10 cellular contexts compared by ENCODE assay signal in genomic region chr1:144550019-144550828, GRCh38. TPM values are rescaled to one million over a fixed set of nuclear protein-coding genes. Genes with fewer than 3 reads are reported as not detected.
DNase-seq lines count a peak whose midpoint lies in the region; ATAC-seq, FAIRE-seq and TF ChIP-seq lines count a peak whose summit lies in the region.
"Not testable (repeated sequence)": the region's sequence is repeated elsewhere in the genome, so short reads cannot be mapped to it uniquely, and the experiment has no call there.
"Had no signal": no experiment of that assay in that cellular context is flagged by ENCODE, and none has a peak within 500 bp of the region (broad histone marks: within the 10 kb centered on the region; RNA-seq: fewer than 3 reads in every experiment).

No MANE protein-coding gene starts in this region.

- H3K36me3 Mint-ChIP-seq in GM23338 (ENCODE audit: low read depth); activated T-cell treated with anti-CD3 and anti-CD28 coated beads, Interleukin-2, amount 50 U/mL, for 4 hours (ENCODE audit: insufficient read depth); chondrocyte (ENCODE audit: low read depth): not testable (repeated sequence)

- H3K27ac Mint-ChIP-seq in GM23338 = not testable (repeated sequence)
- peak overlapping the region; percentile 100 for H3K27ac Mint-ChIP-seq in chondrocyte (ENCODE audit: unreplicated experiment)

- not testable (repeated sequence) for TF ChIP-seq RAD21 in A549 (conservative IDR thresholded peaks at IDR 0.05 in 1 of 2, IDR thresholded peaks at IDR 0.05 in 1 of 2)

- H3K27ac ChIP-seq in A549 (peak overlapping the region; percentile 92 to 96; a peak in 3 of 6 replicates), RWPE2 (ENCODE audit: poor library complexity, severe bottlenecking) (peak overlapping the region; percentile 85)
- H3K27ac ChIP-seq in GM23338 (ENCODE audit: low read depth) = not testable (repeated sequence)

- ATAC-seq in A549; GM23338; RWPE2 (ENCODE audit: low read depth); activated T-cell treated with anti-CD3 and anti-CD28 coated beads, Interleukin-2, amount 50 U/mL, for 4 hours: not testable (repeated sequence)

- POLR2A ChIA-PET in A549 (lab: Yijun Ruan, JAX) = interaction anchor here (1.5 to 2.7 kb wide), 2 partner anchors 10 to 138 kb away, joined by 4 to 16 read pairs; no protein-coding TSS in a partner anchor

- TF ChIP-seq POLR2A in A549 (IDR thresholded peaks at IDR 0.05; ENCODE audit: low read length) = not testable (repeated sequence)

- H3K9me2 ChIP-seq in GM23338 (ENCODE audit: insufficient read depth) = not testable (repeated sequence)

- DNase-seq in A549 (ENCODE audit: low read depth in 1 of 2, low spot score in 1 of 2) (peak in 1 of 2 experiments; percentile 78), GM23338 (ENCODE audit: low spot score) (peak; percentile 4), NAMALWA (ENCODE audit: low spot score) (peak; percentile 80), kidney tubule cell (ENCODE audit: low spot score) (peak; percentile 55)
- not testable (repeated sequence) for DNase-seq in RWPE2 (ENCODE audit: low spot score); activated T-cell treated with anti-CD3 and anti-CD28 coated beads, Interleukin-2, amount 50 U/mL, for 4 hours; chondrocyte (ENCODE audit: low spot score)

- 0 out of 2 replicates have a peak, but pooled peaks cover 11% of the 10 kb centered on the region for H3K27me3 ChIP-seq in GM23338 (ENCODE audit: insufficient read depth)
- not testable (repeated sequence) for H3K27me3 ChIP-seq in RWPE2 (ENCODE audit: insufficient read depth, poor library complexity, severe bottlenecking); skeletal muscle satellite cell (ENCODE audit: control insufficient read depth, insufficient read depth, low read length)

- H3K4me1 Mint-ChIP-seq in GM23338 (peaks cover 14% of the 10 kb centered on the region), chondrocyte (ENCODE audit: low read depth) (peaks cover 22% of the 10 kb centered on the region)
- H3K4me1 Mint-ChIP-seq in activated T-cell treated with anti-CD3 and anti-CD28 coated beads, Interleukin-2, amount 50 U/mL, for 4 hours (ENCODE audit: low read depth) = peaks cover 29% of the 10 kb centered on the region

- H3F3A ChIP-seq in GM23338 (replicated peaks; ENCODE audit: low read depth) = not testable (repeated sequence)

- H3K9me3 Mint-ChIP-seq in GM23338; activated T-cell treated with anti-CD3 and anti-CD28 coated beads, Interleukin-2, amount 50 U/mL, for 4 hours; chondrocyte (ENCODE audit: low read depth): not testable (repeated sequence)

- H3K9me3 ChIP-seq in A549; RWPE2 (ENCODE audit: severe bottlenecking); skeletal muscle satellite cell (replicated peaks; ENCODE audit: low read length): not testable (repeated sequence)

- H3K27me3 Mint-ChIP-seq in GM23338 (ENCODE audit: insufficient read depth, low read depth, poor library complexity) = peaks cover 20% of the 10 kb centered on the region
- H3K27me3 Mint-ChIP-seq in activated T-cell treated with anti-CD3 and anti-CD28 coated beads, Interleukin-2, amount 50 U/mL, for 4 hours (ENCODE audit: low read depth); chondrocyte (ENCODE audit: low read depth): not testable (repeated sequence)

- 26% methylated on average over 12 of the region's 12 CpGs for WGBS in A549 (ENCODE audit: missing lambda C conversion rate)

- H3K4me3 Mint-ChIP-seq in GM23338 (peak overlapping the region; percentile 86), chondrocyte (ENCODE audit: unreplicated experiment) (peak overlapping the region; percentile 86)
- peak overlapping the region; percentile 81 for H3K4me3 Mint-ChIP-seq in activated T-cell treated with anti-CD3 and anti-CD28 coated beads, Interleukin-2, amount 50 U/mL, for 4 hours

- H2AFZ ChIP-seq in GM23338 = not testable (repeated sequence)

- not testable (repeated sequence) for FAIRE-seq in A549 (lab: Jason Lieb, UNC)

- H3K4me2 ChIP-seq in A549 = peak overlapping the region; percentile 83
- peak overlapping the region; percentile 89 for H3K4me2 ChIP-seq in GM23338
- peak overlapping the region; percentile 80 for H3K4me2 ChIP-seq in skeletal muscle satellite cell (ENCODE audit: low read length)

- CTCF ChIA-PET in A549 (lab: Yijun Ruan, JAX) = not testable (repeated sequence)

- H3K4me1 ChIP-seq in A549 = peaks cover 17% of the 10 kb centered on the region
- H3K4me1 ChIP-seq in GM23338 (ENCODE audit: insufficient read depth); RWPE2 (ENCODE audit: insufficient read depth, poor library complexity, severe bottlenecking): not testable (repeated sequence)
- H3K4me1 ChIP-seq in skeletal muscle satellite cell (ENCODE audit: control insufficient read depth, insufficient read depth, low read length) = peaks cover 15% of the 10 kb centered on the region

- not testable (repeated sequence) for H4K20me1 ChIP-seq in GM23338 (replicated peaks; ENCODE audit: insufficient read depth)

- not testable (repeated sequence) for TF ChIP-seq CTCF in A549 (IDR thresholded peaks at IDR 0.05); GM23338 (conservative IDR thresholded peaks at IDR 0.05; ENCODE audit: low read depth in 2 of 2); RWPE2 (IDR thresholded peaks at IDR 0.05; ENCODE audit: poor library complexity, severe bottlenecking); chondrocyte (IDR thresholded peaks at IDR 0.05)

- not testable (repeated sequence) for H3K79me2 ChIP-seq in GM23338 (replicated peaks; ENCODE audit: insufficient read depth)

- H3K4me3 ChIP-seq in A549 (peak overlapping the region; percentile 49; the same call in 2 of the 3 replicates), GM23338 (peak overlapping the region; percentile 63), skeletal muscle satellite cell (ENCODE audit: low read length) (peak overlapping the region; percentile 42)
- H3K4me3 ChIP-seq in RWPE2 (ENCODE audit: severe bottlenecking) = not testable (repeated sequence)

- H3K9ac ChIP-seq in skeletal muscle satellite cell (ENCODE audit: low read depth, low read length) = peak overlapping the region; percentile 88

- not testable (repeated sequence) for TF ChIP-seq EP300 in A549 (IDR thresholded peaks at IDR 0.05)

- H3K36me3 ChIP-seq in GM23338 (ENCODE audit: insufficient read depth); RWPE2 (ENCODE audit: low read depth); skeletal muscle satellite cell (ENCODE audit: insufficient read depth, low read length): not testable (repeated sequence)

TF ChIP-seq in A549, 52 proteins besides CTCF, POLR2A, EP300 and RAD21:
- peak; percentile 80 to 93 for TF ChIP-seq CEBPB (IDR thresholded peaks at IDR 0.05)

RNA-seq across cellular contexts. Expression of gene PPIAL4F, which starts 42.5 kb away (rescaled TPM):
- polyA plus RNA-seq in A549 (2011; rRNA removed) (not detected in 2 replicates), A549 (2017; fragmentation: RNase III; extraction: RNeasy Plus Mini Kit Qiagen cat#74134 plus additional on column Dnase treatment) (not detected in 3 replicates), GM23338 (2016; fragmentation: Nextera tagmentation; extraction: Ambion mirVana) (not detected in 2 replicates)
- polyA plus RNA-seq in A549 (2012; cell fraction: cytosol; rRNA removed) = not detected in 2 replicates
- polyA plus RNA-seq in A549 (2012; cell fraction: nucleus; rRNA removed) = not detected in 2 replicates
- polyA minus RNA-seq in A549 (2011; rRNA and poly(A)+ RNA removed) = not detected in 2 replicates
- not detected in 2 replicates for total RNA-seq in GM23338 (2014; rRNA removed; shearing (Covaris generic))
- total RNA-seq in activated T-cell treated with anti-CD3 and anti-CD28 coated beads, Interleukin-2, amount 50 U/mL, for 4 hours = not detected
- total RNA-seq in chondrocyte = not detected in 3 replicates
- total RNA-seq in skeletal muscle satellite cell (2012; rRNA removed) = not detected in 2 replicates
- total RNA-seq: heart left ventricle had no signal
- polyA plus RNA-seq: heart left ventricle, small intestine had no signal
